In the genomic region with DNA sequence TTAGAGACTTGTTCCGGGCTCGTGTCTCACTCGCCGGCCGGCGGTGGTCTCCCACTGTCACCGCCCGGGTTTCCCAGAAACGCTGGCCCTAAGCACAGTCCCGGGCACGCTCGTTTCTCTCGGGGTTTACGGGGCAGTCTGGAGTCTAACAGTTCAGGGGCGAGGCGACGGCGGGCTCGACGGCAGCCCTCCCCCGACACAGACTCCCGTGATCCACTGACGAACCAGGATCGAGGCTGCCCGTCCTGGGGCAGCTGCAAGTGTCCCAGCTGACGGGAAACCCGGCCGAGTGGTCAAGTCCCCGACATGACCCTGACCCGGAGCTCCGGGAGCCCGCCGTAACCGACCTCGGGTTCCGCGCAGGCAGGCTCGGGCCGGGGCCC, we compare ENCODE assay signal across 8 cellular contexts. TPM values are rescaled to one million over a fixed set of nuclear protein-coding genes. Genes with fewer than 3 reads are reported as not detected.
DNase-seq lines count a peak whose midpoint lies in the region; TF ChIP-seq lines count a peak whose summit lies in the region.

No MANE protein-coding gene starts in this region.

- H3K4me2 ChIP-seq in MM.1S (ENCODE audit: low read depth, low read length) (peak overlapping the region; percentile 98), neural progenitor cell (peak overlapping the region; percentile 97)

- H2AFZ ChIP-seq in MM.1S (ENCODE audit: low read length) (no peak overlapping the region), neural progenitor cell (replicated peaks) (no peak overlapping the region)

- H3K9me3 Mint-ChIP-seq in activated naive CD4-positive, alpha-beta T cell treated with anti-CD3 and anti-CD28 coated beads, Interleukin-2, amount 10 ng/mL, durations not matched to agents 7 days and 5 days: no peaks in the 10 kb centered on the region
- H3K9me3 Mint-ChIP-seq in neural progenitor cell: peaks cover 2% of the 10 kb centered on the region

- peak overlapping the region; percentile 97 for H3K4me3 ChIP-seq in MM.1S (ENCODE audit: low read length)
- H3K4me3 ChIP-seq in endocrine pancreas (ENCODE audit: control insufficient read depth, insufficient read depth, low read length): no peak overlapping the region
- peak overlapping the region; percentile 100 for H3K4me3 ChIP-seq in neural progenitor cell

- DNase-seq in activated naive CD4-positive, alpha-beta T cell treated with anti-CD3 and anti-CD28 coated beads, Interleukin-2, amount 10 ng/mL, durations not matched to agents 7 days and 5 days: no peak
- no peak for DNase-seq in activated naive CD4-positive, alpha-beta T cell treated with Interleukin-2 at 50 U/mL for 16 hours
- DNase-seq in MM.1S (no peak), neural progenitor cell (ENCODE audit: low spot score) (no peak), G401 (ENCODE audit: low spot score) (no peak), superior temporal gyrus (ENCODE audit: extremely low spot score) (no peak)
- DNase-seq in stimulated activated CD4-positive, alpha-beta T cell treated with anti-CD3 and anti-CD28 coated beads, Interleukin-15, amount 100 ng/mL, for 24 hours: no peak

- H3K9ac ChIP-seq in MM.1S (ENCODE audit: low read length) (peak overlapping the region; percentile 85), endocrine pancreas (ENCODE audit: control insufficient read depth, insufficient read depth, low read length) (peak overlapping the region; percentile 92), neural progenitor cell (peak overlapping the region; percentile 96)

- peak overlapping the region; percentile 87 for H3K27ac Mint-ChIP-seq in activated naive CD4-positive, alpha-beta T cell treated with anti-CD3 and anti-CD28 coated beads, Interleukin-2, amount 10 ng/mL, durations not matched to agents 7 days and 5 days
- no peak overlapping the region for H3K27ac Mint-ChIP-seq in neural progenitor cell

- CTCF ChIA-PET in activated naive CD4-positive, alpha-beta T cell treated with anti-CD3 and anti-CD28 coated beads, Interleukin-2, amount 10 ng/mL, durations not matched to agents 7 days and 5 days (lab: Charles Lee): interaction anchor here (1.2 kb wide), 1 partner anchor 151 kb away, joined by 4 read pairs; no protein-coding TSS in a partner anchor

- H3K36me3 ChIP-seq in MM.1S (replicated peaks; ENCODE audit: insufficient read depth, low read length): no peaks in the 10 kb centered on the region
- no peaks in the 10 kb centered on the region for H3K36me3 ChIP-seq in endocrine pancreas (ENCODE audit: control insufficient read depth, insufficient read depth, low read length)
- no peaks in the 10 kb centered on the region for H3K36me3 ChIP-seq in neural progenitor cell

- H3K79me2 ChIP-seq in MM.1S (ENCODE audit: low read length): peaks cover 47% of the 10 kb centered on the region
- H3K79me2 ChIP-seq in neural progenitor cell (ENCODE audit: low read depth): peaks cover 52% of the 10 kb centered on the region

- peak overlapping the region; percentile 90 for H3K4me3 Mint-ChIP-seq in activated naive CD4-positive, alpha-beta T cell treated with anti-CD3 and anti-CD28 coated beads, Interleukin-2, amount 10 ng/mL, durations not matched to agents 7 days and 5 days
- H3K4me3 Mint-ChIP-seq in neural progenitor cell: peak overlapping the region; percentile 91

- H3K27ac ChIP-seq in MM.1S (ENCODE audit: low read length): no peak overlapping the region
- peak overlapping the region; percentile 64 for H3K27ac ChIP-seq in neural progenitor cell

- H3K27me3 ChIP-seq in MM.1S (replicated peaks; ENCODE audit: insufficient read depth, low read length) (no peaks in the 10 kb centered on the region; the same call in 1 of the 2 replicates), endocrine pancreas (ENCODE audit: control insufficient read depth, insufficient read depth, low read length) (no peaks in the 10 kb centered on the region), neural progenitor cell (no peaks in the 10 kb centered on the region)

- no peaks in the 10 kb centered on the region; the same call in 1 of the 2 replicates for H4K20me1 ChIP-seq in MM.1S (ENCODE audit: insufficient read depth, low read length)
- peaks cover 47% of the 10 kb centered on the region for H4K20me1 ChIP-seq in neural progenitor cell (ENCODE audit: low read depth)

- H3K4me1 ChIP-seq in MM.1S (ENCODE audit: low read length) (peaks cover 10% of the 10 kb centered on the region), endocrine pancreas (ENCODE audit: control insufficient read depth, insufficient read depth, low read length) (no peaks in the 10 kb centered on the region), neural progenitor cell (peaks cover 12% of the 10 kb centered on the region)

- peaks cover 32% of the 10 kb centered on the region for H3K36me3 Mint-ChIP-seq in activated naive CD4-positive, alpha-beta T cell treated with anti-CD3 and anti-CD28 coated beads, Interleukin-2, amount 10 ng/mL, durations not matched to agents 7 days and 5 days
- H3K36me3 Mint-ChIP-seq in neural progenitor cell: peaks cover 13% of the 10 kb centered on the region

- TF ChIP-seq CTCF in MM.1S (IDR thresholded peaks at IDR 0.05; ENCODE audit: low read length) (no peak), neural progenitor cell (IDR thresholded peaks at IDR 0.05) (no peak)

- H3F3A ChIP-seq in MM.1S (ENCODE audit: insufficient read depth, low read length): no peaks in the 10 kb centered on the region
- H3F3A ChIP-seq in neural progenitor cell (ENCODE audit: low read depth): no peaks in the 10 kb centered on the region

- no peaks in the 10 kb centered on the region for H3K27me3 Mint-ChIP-seq in activated naive CD4-positive, alpha-beta T cell treated with anti-CD3 and anti-CD28 coated beads, Interleukin-2, amount 10 ng/mL, durations not matched to agents 7 days and 5 days
- peaks cover 4% of the 10 kb centered on the region for H3K27me3 Mint-ChIP-seq in neural progenitor cell (ENCODE audit: insufficient read depth, low read depth)

- peaks cover 44% of the 10 kb centered on the region for H3K4me1 Mint-ChIP-seq in activated naive CD4-positive, alpha-beta T cell treated with anti-CD3 and anti-CD28 coated beads, Interleukin-2, amount 10 ng/mL, durations not matched to agents 7 days and 5 days
- peaks cover 30% of the 10 kb centered on the region for H3K4me1 Mint-ChIP-seq in neural progenitor cell

- in situ Hi-C loops in G401 (cut with HindIII; ENCODE audit: low sequenced_read_pairs): no loop called here

- no peaks in the 10 kb centered on the region for H3K9me3 ChIP-seq in MM.1S (replicated peaks; ENCODE audit: insufficient read depth, low read length)
- no peaks in the 10 kb centered on the region for H3K9me3 ChIP-seq in endocrine pancreas (ENCODE audit: control insufficient read depth, low read length)
- H3K9me3 ChIP-seq in neural progenitor cell (ENCODE audit: low read depth): no peaks in the 10 kb centered on the region

- H3K9me2 ChIP-seq in MM.1S (replicated peaks; ENCODE audit: insufficient read depth, low read length): no peaks in the 10 kb centered on the region

RNA-seq across cellular contexts. Expression of gene UBE2J2, which starts 0.5 kb away (rescaled TPM):
- 32.9 and 39.2 TPM in 2 replicates for total RNA-seq in neural progenitor cell (ENCODE audit: low replicate concordance)
- 88.4 and 102 TPM in 2 replicates for total RNA-seq in G401 (2014; rRNA removed; shearing (Covaris generic))

RNA-seq across cellular contexts. Expression of gene SCNN1D, which starts 7.1 kb away (rescaled TPM):
- total RNA-seq in neural progenitor cell (ENCODE audit: low replicate concordance): 0.41 and 4.7 TPM in 2 replicates
- total RNA-seq in G401 (2014; rRNA removed; shearing (Covaris generic)): 0.71 and 1.2 TPM in 2 replicates

RNA-seq across cellular contexts. Expression of gene C1QTNF12, which starts 26.6 kb away (rescaled TPM):
- 0.28 and 2.1 TPM in 2 replicates for total RNA-seq in neural progenitor cell (ENCODE audit: low replicate concordance)
- 5.1 and 13.3 TPM in 2 replicates for total RNA-seq in G401 (2014; rRNA removed; shearing (Covaris generic))

RNA-seq across cellular contexts. Expression of gene ACAP3, which starts 34.6 kb away (rescaled TPM):
- total RNA-seq in neural progenitor cell (ENCODE audit: low replicate concordance): 10.7 and 24.6 TPM in 2 replicates
- total RNA-seq in G401 (2014; rRNA removed; shearing (Covaris generic)): 23.6 and 33.8 TPM in 2 replicates

RNA-seq across cellular contexts. Expression of gene PUSL1, which starts 35.3 kb away (rescaled TPM):
- total RNA-seq in neural progenitor cell (ENCODE audit: low replicate concordance): 3.7 and 22.5 TPM in 2 replicates
- 66.7 and 84.9 TPM in 2 replicates for total RNA-seq in G401 (2014; rRNA removed; shearing (Covaris generic))
